Comparison of ENCODE assay signal across 9 cellular contexts in the genomic region with DNA sequence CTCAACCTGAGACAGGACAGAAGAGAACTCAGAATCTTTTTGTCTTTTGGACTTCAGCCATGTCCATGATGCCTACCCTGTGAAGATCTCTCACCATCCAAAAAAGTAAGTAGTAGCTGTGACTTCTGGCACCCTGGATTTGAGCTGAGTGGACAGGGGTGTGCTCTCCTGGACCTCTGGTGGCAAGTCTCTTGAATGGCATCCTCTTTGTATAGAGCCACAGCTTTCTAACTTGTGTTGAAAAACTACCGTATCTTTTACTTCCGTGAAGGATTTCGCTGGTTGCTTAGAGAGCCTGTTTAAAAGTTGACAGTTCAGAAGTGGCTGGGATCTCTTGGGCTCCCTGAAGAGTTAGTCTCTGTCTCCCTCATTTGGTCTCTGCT. TPM values are rescaled to one million over a fixed set of nuclear protein-coding genes. Genes with fewer than 3 reads are reported as not detected.
DNase-seq lines count a peak whose midpoint lies in the region; ATAC-seq and TF ChIP-seq lines count a peak whose summit lies in the region.
"Had no signal": no experiment of that assay in that cellular context is flagged by ENCODE, and none has a peak within 500 bp of the region (broad histone marks: within the 10 kb centered on the region; RNA-seq: fewer than 3 reads in every experiment).

No MANE protein-coding gene starts in this region.

- H3K27ac Mint-ChIP-seq in Caco-2 (ENCODE audit: unreplicated experiment) (no peak overlapping the region), IgD-negative memory B cell (peak overlapping the region in 1 of 3 donors; percentile 81), brain (peak overlapping the region; percentile 33 to 98 (median 96)), natural killer cell (peak overlapping the region; percentile 86 to 96)

- no peaks in the 10 kb centered on the region for H3K27me3 ChIP-seq in Caco-2 (replicated peaks; ENCODE audit: control insufficient read depth, insufficient read depth, low read length)

- H3K9me3 Mint-ChIP-seq in Caco-2 (ENCODE audit: unreplicated experiment) (no peaks in the 10 kb centered on the region), IgD-negative memory B cell (no peaks in the 10 kb centered on the region), brain (no peaks in the 10 kb centered on the region), natural killer cell (no peaks in the 10 kb centered on the region)

- CTCF ChIA-PET in Caco-2 (lab: Charles Lee) = no interaction called here

- POLR2A ChIA-PET in Caco-2 (lab: Charles Lee) = interaction anchor here (2.6 kb wide), 1 partner anchor 37 kb away, joined by 29 read pairs; a partner anchor contains a TSS

- DNase-seq in Caco-2 (no peak), natural killer cell (no peak), NCI-H1105 (lab: John Stamatoyannopoulos, UW) (no peak), AG08396 (ENCODE audit: low spot score) (no peak)
- DNase-seq in stimulated activated CD4-positive, alpha-beta T cell treated with anti-CD3 and anti-CD28 coated beads, Interleukin-4, amount 100 ng/mL, for 1 hour = no peak
- DNase-seq: NCI-H524 had no signal

- no peak for TF ChIP-seq CTCF in Caco-2 (IDR thresholded peaks at IDR 0.05; ENCODE audit: insufficient read depth in 1 of 2, low read depth in 1 of 2, low read length in 1 of 2, severe bottlenecking in 1 of 2, unreplicated experiment in 1 of 2)
- TF ChIP-seq CTCF in brain (conservative IDR thresholded peaks at IDR 0.05) = peak in 1 of 2 experiments; percentile 10
- TF ChIP-seq CTCF in natural killer cell (IDR thresholded peaks at IDR 0.05) = no peak

- peak overlapping the region; percentile 99 for H3K4me3 Mint-ChIP-seq in Caco-2 (ENCODE audit: unreplicated experiment)
- peak overlapping the region; percentile 87 to 95 (median 89) for H3K4me3 Mint-ChIP-seq in IgD-negative memory B cell
- H3K4me3 Mint-ChIP-seq in brain = peak overlapping the region; percentile 95 to 99 (median 98)
- peak overlapping the region; percentile 94 for H3K4me3 Mint-ChIP-seq in natural killer cell

- H3K4me1 Mint-ChIP-seq in Caco-2 (ENCODE audit: low read depth, unreplicated experiment) = peaks cover 27% of the 10 kb centered on the region
- H3K4me1 Mint-ChIP-seq in IgD-negative memory B cell = peaks cover 16 to 28% (median 25%) of the 10 kb centered on the region in 3 donors
- H3K4me1 Mint-ChIP-seq in brain = peaks cover 44% of the 10 kb centered on the region
- H3K4me1 Mint-ChIP-seq in natural killer cell = peaks cover 51 to 56% of the 10 kb centered on the region in 2 donors

- intact Hi-C loops in Caco-2 (cut with micrococcal nuclease; ENCODE audit: unreplicated experiment) = no loop called here
- intact Hi-C loops in natural killer cell (cut with micrococcal nuclease) = no loop called here

- no TSS peak for BruUV-seq in Caco-2 (replicated peaks; lab: Mats Ljungman, UMichigan)

- no peak overlapping the region for H3K4me3 ChIP-seq in Caco-2 (ENCODE audit: low read depth, low read length)

- H3K36me3 Mint-ChIP-seq in Caco-2 (ENCODE audit: insufficient read depth, unreplicated experiment) = peaks cover 63% of the 10 kb centered on the region
- no peaks in the 10 kb centered on the region for H3K36me3 Mint-ChIP-seq in IgD-negative memory B cell
- peaks cover 44% of the 10 kb centered on the region for H3K36me3 Mint-ChIP-seq in brain
- no peaks in the 10 kb centered on the region for H3K36me3 Mint-ChIP-seq in natural killer cell

- H3K36me3 ChIP-seq in Caco-2 (ENCODE audit: control insufficient read depth, insufficient read depth, low read length) = peaks cover 2% of the 10 kb centered on the region

- H3K4me1 ChIP-seq in Caco-2 = peaks cover 34% of the 10 kb centered on the region

- no peaks in the 10 kb centered on the region for H3K27me3 Mint-ChIP-seq in Caco-2 (ENCODE audit: insufficient read depth, unreplicated experiment)
- no peaks in the 10 kb centered on the region for H3K27me3 Mint-ChIP-seq in IgD-negative memory B cell
- H3K27me3 Mint-ChIP-seq in brain = peaks cover 4% of the 10 kb centered on the region
- H3K27me3 Mint-ChIP-seq in natural killer cell (ENCODE audit: low read depth in 2 of 2) = no peaks in the 10 kb centered on the region

- no peaks in the 10 kb centered on the region for H3K9me3 ChIP-seq in Caco-2

- ATAC-seq in natural killer cell = no peak
- ATAC-seq in GM21619 (IDR thresholded peaks at IDR 0.05; ENCODE audit: unreplicated experiment) = no peak

RNA-seq across cellular contexts. Expression of a gene that starts 1.8 kb away (rescaled TPM):
- total RNA-seq in Caco-2 (2022) (73.9 and 74.1 TPM in 2 replicates), natural killer cell (10 to 100 TPM; 54.7 to 65.9 (median 55.8) TPM)
- polyA plus RNA-seq in IgD-negative memory B cell (31.2 TPM), brain (ENCODE audit: insufficient read depth, low read depth, low replicate concordance) (82.1 TPM)

RNA-seq across cellular contexts. Expression of a gene that starts 37.3 kb away (rescaled TPM):
- 38.6 and 41.0 TPM in 2 replicates for total RNA-seq in Caco-2 (2022)
- 52.4 TPM for polyA plus RNA-seq in IgD-negative memory B cell
- 29.1 TPM for polyA plus RNA-seq in brain (ENCODE audit: insufficient read depth, low read depth, low replicate concordance)
- total RNA-seq in natural killer cell = 10 to 100 TPM; 27.2 to 28.5 (median 27.9) TPM

RNA-seq across cellular contexts. Expression of a gene that starts 47.5 kb away (rescaled TPM):
- total RNA-seq in Caco-2 (2022) = 89.3 and 91.7 TPM in 2 replicates
- polyA plus RNA-seq in IgD-negative memory B cell = 6.5 TPM
- 76.5 TPM for polyA plus RNA-seq in brain (ENCODE audit: insufficient read depth, low read depth, low replicate concordance)
- total RNA-seq in natural killer cell = 10 to 100 TPM; 69.8 to 80.5 (median 80.4) TPM

RNA-seq across cellular contexts. Expression of a gene that starts 55.8 kb away (rescaled TPM):
- 46.1 and 47.3 TPM in 2 replicates for total RNA-seq in Caco-2 (2022)
- 29.7 TPM for polyA plus RNA-seq in IgD-negative memory B cell
- polyA plus RNA-seq in brain (ENCODE audit: insufficient read depth, low read depth, low replicate concordance) = 84.2 TPM
- 10 to 100 TPM; 32.0 to 44.8 (median 40.4) TPM for total RNA-seq in natural killer cell
